ENCODE assay signal across 9 cellular contexts in the genomic region with DNA sequence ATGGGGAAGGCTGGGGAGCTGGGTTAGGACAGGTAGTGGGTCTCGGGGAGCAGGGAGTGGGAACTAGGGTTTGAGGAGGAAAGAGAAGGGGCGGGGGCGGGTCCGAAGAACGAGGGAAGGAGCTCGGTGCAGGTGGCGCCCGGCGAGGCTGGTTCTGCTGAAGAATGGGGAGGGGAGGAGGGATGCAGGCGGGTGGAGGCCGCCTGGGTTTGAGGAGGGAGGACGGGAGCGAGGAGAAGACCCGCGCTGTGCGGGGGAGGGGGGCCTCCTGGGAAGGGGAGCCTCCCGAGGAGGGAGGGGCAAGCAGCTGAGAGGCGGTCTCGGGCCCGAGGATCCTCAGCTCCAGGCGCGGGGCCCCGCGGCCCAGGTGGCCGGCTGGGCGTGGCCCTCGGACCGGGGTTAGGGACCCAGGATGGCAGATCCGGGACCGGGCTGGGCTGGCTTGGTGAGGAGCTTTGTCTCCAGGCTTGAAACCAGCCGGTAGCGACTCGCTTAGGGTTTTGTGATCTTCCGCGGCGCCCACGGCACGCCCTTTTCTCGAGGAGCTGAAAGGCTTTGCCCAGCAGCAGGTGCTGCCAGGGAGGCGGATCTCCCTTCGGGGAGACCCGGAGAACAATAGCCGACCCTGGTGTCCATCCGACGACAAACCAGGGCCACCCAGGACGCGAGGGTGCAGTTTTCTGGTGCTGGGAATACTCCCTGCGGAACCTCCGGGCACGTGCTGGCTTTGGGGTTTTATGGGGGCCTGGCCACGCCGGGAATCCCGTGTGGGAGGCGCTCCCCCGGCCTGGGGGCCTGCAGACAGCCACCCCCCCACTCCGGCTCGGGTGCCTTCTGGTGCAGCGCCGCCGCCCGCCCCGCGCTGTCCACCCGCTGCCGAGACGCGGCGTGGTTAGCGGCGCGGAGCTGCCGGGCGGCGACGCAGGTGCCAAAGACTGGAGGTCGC. TPM values are rescaled to one million over a fixed set of nuclear protein-coding genes. Genes with fewer than 3 reads are reported as not detected.
A peak's percentile ranks its signal among the peaks of the same experiment; 100 is the strongest.
DNase-seq lines count a peak whose midpoint lies in the region; ATAC-seq and TF ChIP-seq lines count a peak whose summit lies in the region.
"Had no signal": no experiment of that assay in that cellular context is flagged by ENCODE, and none has a peak within 500 bp of the region (broad histone marks: within the 10 kb centered on the region; RNA-seq: fewer than 3 reads in every experiment).

No MANE protein-coding gene starts in this region.

- no peaks in the 10 kb centered on the region for H3K36me3 ChIP-seq in esophagus squamous epithelium

- peaks cover 5% of the 10 kb centered on the region for H3K4me1 Mint-ChIP-seq in activated CD4-positive, alpha-beta T cell treated with anti-CD3 and anti-CD28 coated beads, Interleukin-2, amount 10 ng/mL, durations not matched to agents 24 days and 14 days
- H3K4me1 Mint-ChIP-seq in stimulated activated naive B cell treated with anti-CD40 and anti-IgM and Interleukin-4, amounts not matched to agents 10 μg/mL and 1 μg/mL and 100 μg/mL, for 72 hours: peaks cover 6 to 22% of the 10 kb centered on the region in 2 donors

- peak; percentile 63 for DNase-seq in activated CD4-positive, alpha-beta T cell treated with anti-CD3 and anti-CD28 coated beads, Interleukin-2, amount 10 ng/mL, durations not matched to agents 24 days and 14 days
- no peak for DNase-seq in activated CD4-positive, alpha-beta T cell treated with anti-CD3 and anti-CD28 coated beads, Interleukin-2, amount 50 U/mL, for 4 hours
- DNase-seq in SK-N-DZ (ENCODE audit: low spot score) (peak; percentile 70), esophagus squamous epithelium (lab: John Stamatoyannopoulos, UW) (no peak), SKM-1 (lab: John Stamatoyannopoulos, UW; ENCODE audit: unreplicated experiment) (no peak), occipital lobe (lab: John Stamatoyannopoulos, UW) (no peak)
- no peak for DNase-seq in stimulated activated naive B cell treated with anti-CD40 and anti-IgM and Interleukin-4, amounts not matched to agents 10 μg/mL and 1 μg/mL and 100 μg/mL, for 72 hours

- intact Hi-C loops in activated CD4-positive, alpha-beta T cell treated with anti-CD3 and anti-CD28 coated beads, Interleukin-2, amount 10 ng/mL, durations not matched to agents 24 days and 14 days (cut with micrococcal nuclease): loop anchor here (5.0 to 10.0 kb wide), 2 partner anchors 335 to 413 kb away; a partner anchor contains a TSS
- intact Hi-C loops in esophagus squamous epithelium (cut with DNase I): loop anchor here (5.0 kb wide), 1 partner anchor 93 kb away; no protein-coding TSS in a partner anchor

- peaks cover 25 to 43% (median 27%) of the 10 kb centered on the region in 3 donors for H3K4me1 ChIP-seq in esophagus squamous epithelium

- no peak overlapping the region for H3K27ac Mint-ChIP-seq in activated CD4-positive, alpha-beta T cell treated with anti-CD3 and anti-CD28 coated beads, Interleukin-2, amount 10 ng/mL, durations not matched to agents 24 days and 14 days
- peak overlapping the region; percentile 51 for H3K27ac Mint-ChIP-seq in stimulated activated naive B cell treated with anti-CD40 and anti-IgM and Interleukin-4, amounts not matched to agents 10 μg/mL and 1 μg/mL and 100 μg/mL, for 72 hours

- 0 to 4% methylated on average over 14 to 27 of the region's 76 CpGs for WGBS in esophagus squamous epithelium, 2 donors

- TF ChIP-seq CTCF in esophagus squamous epithelium (IDR thresholded peaks at IDR 0.05): no peak

- no peak for TF ChIP-seq POLR2A in esophagus squamous epithelium (IDR thresholded peaks at IDR 0.05)

- peak overlapping the region in 3 of 4 donors; percentile 3 to 64 (median 44) for H3K4me3 ChIP-seq in esophagus squamous epithelium

- H3K27me3 Mint-ChIP-seq in activated CD4-positive, alpha-beta T cell treated with anti-CD3 and anti-CD28 coated beads, Interleukin-2, amount 10 ng/mL, durations not matched to agents 24 days and 14 days: peaks cover 63% of the 10 kb centered on the region
- H3K27me3 Mint-ChIP-seq in stimulated activated naive B cell treated with anti-CD40 and anti-IgM and Interleukin-4, amounts not matched to agents 10 μg/mL and 1 μg/mL and 100 μg/mL, for 72 hours: peaks cover 51 to 69% of the 10 kb centered on the region in 2 donors

- H3K27ac ChIP-seq in esophagus squamous epithelium: no peak overlapping the region
- H3K27ac ChIP-seq: C4-2B had no signal

- H3K9me3 ChIP-seq in esophagus squamous epithelium: no peaks in the 10 kb centered on the region

- H3K27me3 ChIP-seq in esophagus squamous epithelium: peaks cover 38 to 100% (median 41%) of the 10 kb centered on the region in 4 donors

- H3K36me3 Mint-ChIP-seq in activated CD4-positive, alpha-beta T cell treated with anti-CD3 and anti-CD28 coated beads, Interleukin-2, amount 10 ng/mL, durations not matched to agents 24 days and 14 days (ENCODE audit: low read depth): no peaks in the 10 kb centered on the region
- no peaks in the 10 kb centered on the region for H3K36me3 Mint-ChIP-seq in stimulated activated naive B cell treated with anti-CD40 and anti-IgM and Interleukin-4, amounts not matched to agents 10 μg/mL and 1 μg/mL and 100 μg/mL, for 72 hours

- peak overlapping the region; percentile 75 for H3K4me3 Mint-ChIP-seq in activated CD4-positive, alpha-beta T cell treated with anti-CD3 and anti-CD28 coated beads, Interleukin-2, amount 10 ng/mL, durations not matched to agents 24 days and 14 days
- H3K4me3 Mint-ChIP-seq in stimulated activated naive B cell treated with anti-CD40 and anti-IgM and Interleukin-4, amounts not matched to agents 10 μg/mL and 1 μg/mL and 100 μg/mL, for 72 hours: peak overlapping the region; percentile 71 to 76

- H3K9me3 Mint-ChIP-seq in activated CD4-positive, alpha-beta T cell treated with anti-CD3 and anti-CD28 coated beads, Interleukin-2, amount 10 ng/mL, durations not matched to agents 24 days and 14 days: no peaks in the 10 kb centered on the region
- no peaks in the 10 kb centered on the region for H3K9me3 Mint-ChIP-seq in stimulated activated naive B cell treated with anti-CD40 and anti-IgM and Interleukin-4, amounts not matched to agents 10 μg/mL and 1 μg/mL and 100 μg/mL, for 72 hours

- ATAC-seq in stimulated activated naive B cell treated with anti-CD40 and anti-IgM and Interleukin-4, amounts not matched to agents 10 μg/mL and 1 μg/mL and 100 μg/mL, for 72 hours (replicated peaks): no peak
- no peak for ATAC-seq in GM18511 (IDR thresholded peaks at IDR 0.05; ENCODE audit: unreplicated experiment)

RNA-seq across cellular contexts. Expression of a gene that starts 1.4 kb away (rescaled TPM):
- total RNA-seq in activated CD4-positive, alpha-beta T cell treated with anti-CD3 and anti-CD28 coated beads, Interleukin-2, amount 10 ng/mL, durations not matched to agents 24 days and 14 days: not detected in 2 replicates
- 69.5 and 70.8 TPM in 2 replicates for polyA plus RNA-seq in SK-N-DZ (2014; cell fraction: cytosol; rRNA removed)
- 22.0 and 26.5 TPM in 2 replicates for polyA plus RNA-seq in SK-N-DZ (2014; cell fraction: nucleus; rRNA removed)
- not detected for total RNA-seq in esophagus squamous epithelium
- total RNA-seq in occipital lobe: 128 TPM

Comparison
In these comparisons a context has a peak if more than half of its experiments do, and no peak if none do; other contexts are left out.
1. DNase-seq: peak in activated CD4-positive, alpha-beta T cell treated with anti-CD3 and anti-CD28 coated beads, Interleukin-2, amount 10 ng/mL, durations not matched to agents 24 days and 14 days (single experiment) and SK-N-DZ (single experiment); none in activated CD4-positive, alpha-beta T cell treated with anti-CD3 and anti-CD28 coated beads, Interleukin-2, amount 50 U/mL, for 4 hours (0 of 2), esophagus squamous epithelium (single experiment), stimulated activated naive B cell treated with anti-CD40 and anti-IgM and Interleukin-4, amounts not matched to agents 10 μg/mL and 1 μg/mL and 100 μg/mL, for 72 hours (single experiment), SKM-1 (single experiment) and occipital lobe (single experiment).
2. RNA of a gene that starts 1.4 kb away (total RNA-seq): 128 TPM in occipital lobe (single experiment); not detected in activated CD4-positive, alpha-beta T cell treated with anti-CD3 and anti-CD28 coated beads, Interleukin-2, amount 10 ng/mL, durations not matched to agents 24 days and 14 days and not detected in esophagus squamous epithelium; every median in the first group is over 100 times any median in the second.